Comparison of ENCODE assay signal across 24 cellular contexts in the genomic region with DNA sequence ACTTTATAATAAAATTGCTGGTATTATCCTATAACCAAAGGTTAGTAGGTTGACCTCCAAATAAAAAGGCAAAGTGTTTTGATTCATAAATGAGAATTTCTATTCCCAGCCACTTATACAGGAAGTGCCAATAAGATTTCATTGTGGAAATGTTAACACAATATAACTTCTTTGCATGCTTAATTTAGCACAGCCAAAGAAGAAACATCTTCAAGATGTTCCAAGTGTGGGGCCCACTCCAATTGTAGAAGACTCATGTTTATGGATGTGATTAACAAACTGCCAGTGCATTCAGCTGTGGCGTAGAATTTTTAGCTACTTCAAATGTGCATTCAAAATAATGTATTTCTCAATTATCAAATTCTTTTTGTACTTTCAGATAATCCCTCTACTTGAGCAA.
"Had no signal": no experiment of that assay in that cellular context is flagged by ENCODE, and none has a peak within 500 bp of the region (broad histone marks: within the 10 kb centered on the region; RNA-seq: fewer than 3 reads in every experiment).

No MANE protein-coding gene starts in this region.

- H3K4me2 ChIP-seq: hepatocyte had no signal

- H3K27ac ChIP-seq: gastrocnemius medialis, heart left ventricle, hepatocyte, ovary, psoas muscle, sigmoid colon, stomach, testis, tibial artery had no signal

- ATAC-seq: effector memory CD8-positive, alpha-beta T cell; gastrocnemius medialis; heart left ventricle; left lobe of liver; natural killer cell; psoas muscle; right cardiac atrium; stimulated activated effector memory CD8-positive, alpha-beta T cell treated with anti-CD3 and anti-CD28 coated beads, Interleukin-12 subunit alpha, Interleukin-12 subunit beta, amount 100 ng/mL, for 72 hours had no signal

- H3K79me2 ChIP-seq: hepatocyte had no signal

- DNase-seq: cortex of kidney; effector memory CD8-positive, alpha-beta T cell; erythroblast; foreskin fibroblast; gastrocnemius medialis; heart left ventricle; kidney; mesendoderm; natural killer cell; occipital lobe; ovary; posterior cingulate gyrus; psoas muscle; right cardiac atrium; sigmoid colon; stimulated activated CD4-positive, alpha-beta T cell treated with anti-CD3 and anti-CD28 coated beads, Interleukin-2, amount 100 ng/mL, for 24 hours; stimulated activated CD4-positive, alpha-beta T cell treated with anti-CD3 and anti-CD28 coated beads, Interleukin-4, amount 100 ng/mL, for 24 hours; stimulated activated naive CD4-positive, alpha-beta T cell treated with Interleukin-2 at 50 U/mL for 16 hours; stomach; testis; tibial artery had no signal

- H3K36me3 ChIP-seq: gastrocnemius medialis, heart left ventricle, ovary, sigmoid colon, stomach, tibial artery had no signal

- H3K27me3 ChIP-seq: gastrocnemius medialis, heart left ventricle, hepatocyte, ovary, sigmoid colon, stomach, testis, tibial artery had no signal

- H2AFZ ChIP-seq: hepatocyte had no signal

- H3K9me3 ChIP-seq: gastrocnemius medialis, ovary, psoas muscle, sigmoid colon, testis, tibial artery had no signal

- H3K4me1 ChIP-seq: gastrocnemius medialis, heart left ventricle, psoas muscle, testis had no signal

- H3K4me3 ChIP-seq: gastrocnemius medialis, heart left ventricle, hepatocyte, ovary, psoas muscle, sigmoid colon, stomach, testis, tibial artery had no signal
